Comparison of ENCODE assay signal across 11 cellular contexts in the genomic region with DNA sequence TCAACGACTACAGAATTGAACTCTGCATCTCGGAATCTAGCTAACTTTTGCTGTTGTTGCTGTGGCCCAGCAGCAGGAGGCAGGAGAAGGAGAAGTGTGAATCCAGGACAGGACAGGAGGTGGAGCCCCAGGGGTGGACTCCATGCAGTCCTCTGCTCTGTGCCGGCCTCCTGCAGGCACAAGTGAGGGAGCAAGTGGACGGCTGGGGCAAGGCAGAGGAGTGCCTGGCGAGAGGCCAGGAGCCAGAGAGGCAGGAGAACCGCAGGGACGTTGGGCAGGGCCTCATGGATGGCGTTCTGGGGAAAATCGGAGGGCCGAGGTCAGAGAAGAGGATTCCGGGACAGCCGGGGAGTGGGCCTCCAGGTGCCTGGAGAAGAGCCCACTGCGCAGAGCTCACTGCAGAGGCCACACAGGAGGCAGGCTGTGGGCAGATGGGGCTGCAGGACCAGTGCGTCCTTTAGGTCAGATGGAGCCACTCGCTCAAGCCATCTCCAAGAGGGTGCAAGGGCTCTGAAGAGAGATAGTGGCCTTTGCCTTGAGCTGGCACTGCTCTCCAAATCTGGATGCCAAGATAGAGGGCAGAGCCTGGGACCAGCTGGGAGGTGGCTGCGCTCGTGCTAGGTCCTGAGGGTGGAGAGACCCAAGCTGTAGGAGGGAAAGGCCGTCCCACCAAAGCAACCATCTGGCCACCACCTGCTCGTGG.
A peak's percentile ranks its signal among the peaks of the same experiment; 100 is the strongest.
DNase-seq lines count a peak whose midpoint lies in the region; ATAC-seq, FAIRE-seq and TF ChIP-seq lines count a peak whose summit lies in the region.
"Had no signal": no experiment of that assay in that cellular context is flagged by ENCODE, and none has a peak within 500 bp of the region (broad histone marks: within the 10 kb centered on the region; RNA-seq: fewer than 3 reads in every experiment).

No MANE protein-coding gene starts in this region.

- TF ChIP-seq CTCF in GM23338 (conservative IDR thresholded peaks at IDR 0.05; ENCODE audit: low read depth in 2 of 2) (peak; percentile 47 to 57), K562 (IDR thresholded peaks at IDR 0.05 in 2 of 3, conservative IDR thresholded peaks at IDR 0.05 in 1 of 3; ENCODE audit: insufficient read depth in 2 of 3, low read depth in 1 of 3, low read length in 3 of 3) (peak; percentile 40 to 94 (median 59); a peak in 5 of 6 replicates), progenitor cell of endocrine pancreas (IDR thresholded peaks at IDR 0.05; ENCODE audit: unreplicated experiment) (no peak)

- no peak for FAIRE-seq in K562 (lab: Jason Lieb, UNC)

- BruUV-seq in K562 (replicated peaks; lab: Mats Ljungman, UMichigan), result no TSS peak

- H3K27ac Mint-ChIP-seq in GM23338 (no peak overlapping the region), progenitor cell of endocrine pancreas (no peak overlapping the region)
- H3K27ac Mint-ChIP-seq in stimulated activated naive B cell treated with anti-CD40 and anti-IgM and Interleukin-4, amounts not matched to agents 10 μg/mL and 1 μg/mL and 100 μg/mL, for 72 hours, result peak overlapping the region; percentile 76

- H4K20me1 ChIP-seq in GM23338 (replicated peaks; ENCODE audit: insufficient read depth) (no peaks in the 10 kb centered on the region), K562 (replicated peaks; ENCODE audit: control insufficient read depth, insufficient read depth, low read length) (no peaks in the 10 kb centered on the region; the same call in 1 of the 2 replicates)

- no peaks in the 10 kb centered on the region for H3K9me2 ChIP-seq in GM23338 (ENCODE audit: insufficient read depth)

- TF ChIP-seq EP300 in K562 (IDR thresholded peaks at IDR 0.05; ENCODE audit: low read length), result no peak

- 81% methylated on average over 17 of the region's 19 CpGs for WGBS in K562 (ENCODE audit: insufficient coverage, low coverage, missing lambda C conversion rate)

- in situ Hi-C loops in K562 (cut with MboI), result no loop called here

- H3K79me2 ChIP-seq in GM23338 (replicated peaks; ENCODE audit: insufficient read depth), result no peaks in the 10 kb centered on the region
- no peaks in the 10 kb centered on the region for H3K79me2 ChIP-seq in K562 (ENCODE audit: control insufficient read depth, insufficient read depth, low read length)

- ATAC-seq in GM23338 (peak; percentile 81), K562 (peak; percentile 86), left cardiac atrium (peak; percentile 37 to 45), HG02973 (IDR thresholded peaks at IDR 0.05; ENCODE audit: unreplicated experiment) (no peak)
- no peak for ATAC-seq in stimulated activated naive B cell treated with anti-CD40 and anti-IgM and Interleukin-4, amounts not matched to agents 10 μg/mL and 1 μg/mL and 100 μg/mL, for 72 hours (replicated peaks)

- H3K9me1 ChIP-seq in K562 (ENCODE audit: control insufficient read depth, insufficient read depth, low read length), result no peaks in the 10 kb centered on the region

- TF ChIP-seq RAD21 in K562 (CRISPR knock-in tag; conservative IDR thresholded peaks at IDR 0.05 in 1 of 2, IDR thresholded peaks at IDR 0.05 in 1 of 2), result peak in 1 of 2 experiments; percentile 40; a peak in 2 of 4 replicates

- POLR2A ChIA-PET in K562 (lab: Yijun Ruan, JAX), result interaction anchor here (1.3 kb wide), 1 partner anchor 14 kb away, joined by 3 read pairs; no protein-coding TSS in a partner anchor

- CTCF ChIA-PET in K562 (lab: Yijun Ruan, JAX; ENCODE audit: low intra/inter-chr PET ratio), result no interaction called here

- TF ChIP-seq POLR2A in K562 (conservative IDR thresholded peaks at IDR 0.05), result no peak

- H3K4me2 ChIP-seq in GM23338 (no peak overlapping the region), K562 (ENCODE audit: insufficient read depth, low read length) (no peak overlapping the region)

- H3K9ac ChIP-seq in K562 (ENCODE audit: insufficient read depth in 1 of 2, low read depth in 2 of 2, low read length in 2 of 2), result no peak overlapping the region

- H3K27ac ChIP-seq in GM23338 (ENCODE audit: low read depth) (no peak overlapping the region), K562 (ENCODE audit: extremely low read depth, low read depth, low read length) (no peak overlapping the region)
- H3K27ac ChIP-seq: ovary had no signal

- no peaks in the 10 kb centered on the region for H3F3A ChIP-seq in GM23338 (replicated peaks; ENCODE audit: low read depth)

- no peak overlapping the region for H2AFZ ChIP-seq in GM23338
- no peak overlapping the region for H2AFZ ChIP-seq in K562 (ENCODE audit: low read depth, low read length)

- H3K4me3 ChIP-seq in GM23338 (no peak overlapping the region), K562 (no peak overlapping the region)
- H3K4me3 ChIP-seq: ovary had no signal

- H3K9me3 Mint-ChIP-seq in GM23338 (no peaks in the 10 kb centered on the region), progenitor cell of endocrine pancreas (ENCODE audit: low read depth) (no peaks in the 10 kb centered on the region)
- H3K9me3 Mint-ChIP-seq in stimulated activated naive B cell treated with anti-CD40 and anti-IgM and Interleukin-4, amounts not matched to agents 10 μg/mL and 1 μg/mL and 100 μg/mL, for 72 hours, result no peaks in the 10 kb centered on the region

- H3K27me3 Mint-ChIP-seq in GM23338 (ENCODE audit: insufficient read depth, low read depth, poor library complexity), result peaks cover 11% of the 10 kb centered on the region
- H3K27me3 Mint-ChIP-seq in stimulated activated naive B cell treated with anti-CD40 and anti-IgM and Interleukin-4, amounts not matched to agents 10 μg/mL and 1 μg/mL and 100 μg/mL, for 72 hours, result no peaks in the 10 kb centered on the region
- no peaks in the 10 kb centered on the region for H3K27me3 Mint-ChIP-seq in progenitor cell of endocrine pancreas

- H3K4me1 ChIP-seq in GM23338 (ENCODE audit: insufficient read depth) (no peaks in the 10 kb centered on the region; the same call in 1 of the 2 replicates), K562 (replicated peaks in 1 of 2; ENCODE audit: control insufficient read depth in 2 of 2, insufficient read depth in 2 of 2, low read length in 2 of 2) (peaks cover 0 to 7% of the 10 kb centered on the region in 2 experiments; a peak in 1 of 5 replicates)

- H3K27me3 ChIP-seq in GM23338 (ENCODE audit: insufficient read depth) (no peaks in the 10 kb centered on the region), K562 (ENCODE audit: control insufficient read depth in 2 of 2, insufficient read depth in 2 of 2, low read length in 2 of 2) (no peaks in the 10 kb centered on the region)
- H3K27me3 ChIP-seq: ovary had no signal

- no peaks in the 10 kb centered on the region for H3K9me3 ChIP-seq in K562 (replicated peaks; ENCODE audit: control insufficient read depth, insufficient read depth, low read depth, low read length)
- H3K9me3 ChIP-seq: ovary had no signal

- DNase-seq in GM23338 (ENCODE audit: low spot score) (peak; percentile 63), K562 (ENCODE audit: extremely low read depth in 1 of 4, low spot score in 3 of 4) (peak in 2 of 4 experiments; percentile 19 to 27), left cardiac atrium (no peak), progenitor cell of endocrine pancreas (ENCODE audit: low spot score, unreplicated experiment) (no peak), NK-92 (lab: John Stamatoyannopoulos, UW; ENCODE audit: unreplicated experiment) (no peak)
- no peak for DNase-seq in stimulated activated naive B cell treated with anti-CD40 and anti-IgM and Interleukin-4, amounts not matched to agents 10 μg/mL and 1 μg/mL and 100 μg/mL, for 72 hours
- DNase-seq in stimulated activated CD8-positive, alpha-beta memory T cell treated with anti-CD3 and anti-CD28 coated beads, Interleukin-4, amount 100 ng/mL, for 48 hours, result no peak
- DNase-seq: cerebellar nuclear complex, DMS153 had no signal

- peaks cover 13% of the 10 kb centered on the region; the same call in 2 of the 3 replicates for H3K36me3 Mint-ChIP-seq in GM23338 (ENCODE audit: low read depth)
- peaks cover 15 to 33% of the 10 kb centered on the region in 2 donors for H3K36me3 Mint-ChIP-seq in stimulated activated naive B cell treated with anti-CD40 and anti-IgM and Interleukin-4, amounts not matched to agents 10 μg/mL and 1 μg/mL and 100 μg/mL, for 72 hours
- H3K36me3 Mint-ChIP-seq in progenitor cell of endocrine pancreas (ENCODE audit: insufficient read depth), result peaks cover 13% of the 10 kb centered on the region

- intact Hi-C loops in K562 (cut with micrococcal nuclease) (no loop called here), left cardiac atrium (cut with DNase I) (no loop called here)

- H3K36me3 ChIP-seq in GM23338 (ENCODE audit: insufficient read depth), result 0 out of 2 replicates have a peak, but pooled peaks cover 4% of the 10 kb centered on the region
- peaks cover 18% of the 10 kb centered on the region; the same call in 1 of the 3 replicates for H3K36me3 ChIP-seq in K562 (ENCODE audit: control insufficient read depth, insufficient read depth, low read length)
- H3K36me3 ChIP-seq: ovary had no signal

- H3K4me3 Mint-ChIP-seq in GM23338 (no peak overlapping the region), progenitor cell of endocrine pancreas (ENCODE audit: low read depth) (no peak overlapping the region)
- no peak overlapping the region for H3K4me3 Mint-ChIP-seq in stimulated activated naive B cell treated with anti-CD40 and anti-IgM and Interleukin-4, amounts not matched to agents 10 μg/mL and 1 μg/mL and 100 μg/mL, for 72 hours

- H3K4me1 Mint-ChIP-seq in GM23338 (peaks cover 11% of the 10 kb centered on the region), progenitor cell of endocrine pancreas (ENCODE audit: low read depth) (no peaks in the 10 kb centered on the region)
- no peaks in the 10 kb centered on the region for H3K4me1 Mint-ChIP-seq in stimulated activated naive B cell treated with anti-CD40 and anti-IgM and Interleukin-4, amounts not matched to agents 10 μg/mL and 1 μg/mL and 100 μg/mL, for 72 hours

TF ChIP-seq in K562, 482 proteins besides CTCF, POLR2A, EP300 and RAD21:
- TF ChIP-seq RBM22 (IDR thresholded peaks at IDR 0.05; ENCODE audit: low read depth, low read length, poor library complexity, severe bottlenecking) (no peak), NFIC (IDR thresholded peaks at IDR 0.05) (peak; percentile 45; the same call in 1 of the 2 replicates)
TF ChIP-seq in K562: peak in this region for 1.

Comparison
In these comparisons a context has a peak if more than half of its experiments do, and no peak if none do; other contexts are left out.
1. ATAC-seq: peak in GM23338 (single experiment), K562 (single experiment) and left cardiac atrium (2 of 2); none in stimulated activated naive B cell treated with anti-CD40 and anti-IgM and Interleukin-4, amounts not matched to agents 10 μg/mL and 1 μg/mL and 100 μg/mL, for 72 hours (0 of 2) and HG02973 (single experiment).